Comparison of ENCODE assay signal across 1 cellular context in the genomic region with DNA sequence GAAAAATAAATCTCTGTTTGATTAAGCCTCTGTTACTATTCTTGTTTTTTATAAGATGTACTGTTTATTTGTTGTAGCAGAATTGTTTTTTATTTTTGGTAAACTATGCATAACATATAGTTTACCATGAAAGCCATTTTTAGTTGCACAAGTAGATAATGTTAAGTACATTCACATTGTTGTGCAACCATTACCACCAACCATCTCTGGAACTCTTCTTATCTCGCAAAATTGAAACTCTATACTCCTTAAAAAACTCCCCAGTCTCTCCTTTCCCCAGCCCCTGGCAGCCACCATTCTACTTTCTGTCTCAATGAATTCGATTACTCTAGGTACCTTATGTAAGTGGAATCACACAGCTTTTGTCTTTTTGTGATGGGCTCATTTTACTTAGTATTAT.
TF ChIP-seq lines count a peak whose summit lies in the region.

No MANE protein-coding gene starts in this region.

TF ChIP-seq in GM23338, 12 proteins besides CTCF, POLR2A, EP300 and RAD21 (continued from another document):
- TF ChIP-seq, protein P1, sequence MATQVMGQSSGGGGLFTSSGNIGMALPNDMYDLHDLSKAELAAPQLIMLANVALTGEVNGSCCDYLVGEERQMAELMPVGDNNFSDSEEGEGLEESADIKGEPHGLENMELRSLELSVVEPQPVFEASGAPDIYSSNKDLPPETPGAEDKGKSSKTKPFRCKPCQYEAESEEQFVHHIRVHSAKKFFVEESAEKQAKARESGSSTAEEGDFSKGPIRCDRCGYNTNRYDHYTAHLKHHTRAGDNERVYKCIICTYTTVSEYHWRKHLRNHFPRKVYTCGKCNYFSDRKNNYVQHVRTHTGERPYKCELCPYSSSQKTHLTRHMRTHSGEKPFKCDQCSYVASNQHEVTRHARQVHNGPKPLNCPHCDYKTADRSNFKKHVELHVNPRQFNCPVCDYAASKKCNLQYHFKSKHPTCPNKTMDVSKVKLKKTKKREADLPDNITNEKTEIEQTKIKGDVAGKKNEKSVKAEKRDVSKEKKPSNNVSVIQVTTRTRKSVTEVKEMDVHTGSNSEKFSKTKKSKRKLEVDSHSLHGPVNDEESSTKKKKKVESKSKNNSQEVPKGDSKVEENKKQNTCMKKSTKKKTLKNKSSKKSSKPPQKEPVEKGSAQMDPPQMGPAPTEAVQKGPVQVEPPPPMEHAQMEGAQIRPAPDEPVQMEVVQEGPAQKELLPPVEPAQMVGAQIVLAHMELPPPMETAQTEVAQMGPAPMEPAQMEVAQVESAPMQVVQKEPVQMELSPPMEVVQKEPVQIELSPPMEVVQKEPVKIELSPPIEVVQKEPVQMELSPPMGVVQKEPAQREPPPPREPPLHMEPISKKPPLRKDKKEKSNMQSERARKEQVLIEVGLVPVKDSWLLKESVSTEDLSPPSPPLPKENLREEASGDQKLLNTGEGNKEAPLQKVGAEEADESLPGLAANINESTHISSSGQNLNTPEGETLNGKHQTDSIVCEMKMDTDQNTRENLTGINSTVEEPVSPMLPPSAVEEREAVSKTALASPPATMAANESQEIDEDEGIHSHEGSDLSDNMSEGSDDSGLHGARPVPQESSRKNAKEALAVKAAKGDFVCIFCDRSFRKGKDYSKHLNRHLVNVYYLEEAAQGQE (IDR thresholded peaks at IDR 0.05; ENCODE audit: unreplicated experiment), result no peak
- no peak for TF ChIP-seq EZH2 (IDR thresholded peaks at IDR 0.05; ENCODE audit: low read depth, unreplicated experiment)
